29 cellular contexts compared by ENCODE assay signal in the genomic region with DNA sequence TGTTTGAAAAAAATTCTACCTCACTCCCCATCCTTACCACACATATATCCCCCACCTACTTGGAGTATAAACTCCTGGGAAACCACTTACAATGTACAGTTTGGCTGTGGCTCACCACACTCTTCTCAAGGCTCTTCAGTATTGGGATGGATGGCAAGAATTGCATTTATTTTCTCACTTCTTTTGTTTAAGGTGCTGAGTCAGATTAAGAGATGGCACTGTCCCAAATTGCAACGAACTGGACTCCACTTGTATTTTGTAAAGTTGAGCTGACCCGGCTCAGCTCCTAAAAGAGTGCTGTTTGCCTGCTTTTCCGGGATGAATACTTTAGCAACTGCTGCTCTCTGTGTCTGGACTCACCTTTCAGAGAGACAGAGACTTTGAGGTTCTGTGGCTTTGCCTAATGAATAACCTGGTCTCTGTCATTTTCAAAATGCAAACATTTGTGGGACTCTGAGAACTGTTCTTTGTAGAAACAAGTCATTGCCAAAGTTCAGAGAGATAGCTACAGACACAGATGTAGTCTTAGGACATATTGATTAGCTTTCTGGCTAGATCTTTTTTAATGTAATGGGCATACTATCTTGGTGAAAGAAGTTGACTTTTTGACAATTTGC. TPM values are rescaled to one million over a fixed set of nuclear protein-coding genes. Genes with fewer than 3 reads are reported as not detected.
"Had no signal": no experiment of that assay in that cellular context is flagged by ENCODE, and none has a peak within 500 bp of the region (broad histone marks: within the 10 kb centered on the region; RNA-seq: fewer than 3 reads in every experiment).

No MANE protein-coding gene starts in this region.

- H3K4me1 ChIP-seq: colonic mucosa, lower lobe of right lung, neural progenitor cell, prostate gland, right atrium auricular region, testis had no signal

- H3K4me2 ChIP-seq: neural progenitor cell had no signal

- H2AFZ ChIP-seq: neural progenitor cell, parathyroid adenoma had no signal

- H3K27ac Mint-ChIP-seq: dendritic cell treated with granulocyte-macrophage colony-stimulating factor and Interleukin-4, amounts not matched to agents 40 ng/mL and 50 ng/mL, for 4 days; immature natural killer cell; mesothelial cell of epicardium; naive B cell; neural progenitor cell; stimulated activated memory B cell treated with anti-CD40 and anti-IgM and Interleukin-4, amounts not matched to agents 10 μg/mL and 1 μg/mL and 100 μg/mL, for 72 hours; type B pancreatic cell had no signal

- H3K27me3 ChIP-seq: colonic mucosa, neural progenitor cell, right atrium auricular region, sigmoid colon, testis, tibial artery had no signal

- H3K9me3 Mint-ChIP-seq: dendritic cell treated with granulocyte-macrophage colony-stimulating factor and Interleukin-4, amounts not matched to agents 40 ng/mL and 50 ng/mL, for 4 days; effector memory CD8-positive, alpha-beta T cell; natural killer cell treated with Interleukin-12 subunit alpha and Interleukin-12 subunit beta and Interleukin-15 and Interleukin-18, amount 100 ng/mL, for 72 hours; type B pancreatic cell had no signal

- H3K27ac ChIP-seq: colonic mucosa, lower lobe of right lung, neural progenitor cell, parathyroid adenoma, prostate gland, right atrium auricular region, sigmoid colon, testis, tibial artery had no signal

- H3K4me1 Mint-ChIP-seq: naive B cell; neural progenitor cell; stimulated activated memory B cell treated with anti-CD40 and anti-IgM and Interleukin-4, amounts not matched to agents 10 μg/mL and 1 μg/mL and 100 μg/mL, for 72 hours had no signal

- H3K9ac ChIP-seq: neural progenitor cell, parathyroid adenoma had no signal

- H3K36me3 ChIP-seq: colonic mucosa, lower lobe of right lung, neural progenitor cell, prostate gland, right atrium auricular region, sigmoid colon, tibial artery had no signal

- DNase-seq: colonic mucosa; effector memory CD8-positive, alpha-beta T cell; immature natural killer cell; islet precursor cell; kidney glomerular epithelial cell; left colon; left ventricle myocardium superior; lower lobe of right lung; mesenchymal stem cell; mucosa of descending colon; naive B cell; sigmoid colon; stimulated activated CD4-positive, alpha-beta T cell treated with anti-CD3 and anti-CD28 coated beads, Interleukin-2, amount 100 ng/mL, for 24 hours; stimulated activated CD4-positive, alpha-beta T cell treated with anti-CD3 and anti-CD28 coated beads, Interleukin-4, amount 100 ng/mL, for 24 hours; stimulated activated naive CD8-positive, alpha-beta T cell treated with anti-CD3 and anti-CD28 coated beads, Interleukin-15, Interleukin-2, amounts not matched to agents 100 U/mL and 50 U/mL, for 24 hours; testis; tibial artery had no signal

- H3K79me2 ChIP-seq: parathyroid adenoma had no signal

- H3K36me3 Mint-ChIP-seq: mesothelial cell of epicardium; naive B cell; neural progenitor cell; stimulated activated memory B cell treated with anti-CD40 and anti-IgM and Interleukin-4, amounts not matched to agents 10 μg/mL and 1 μg/mL and 100 μg/mL, for 72 hours had no signal

- H3K9me3 ChIP-seq: colonic mucosa, lower lobe of right lung, mucosa of descending colon, prostate gland, right atrium auricular region, sigmoid colon, testis, tibial artery had no signal

- H3K4me3 Mint-ChIP-seq: dendritic cell treated with granulocyte-macrophage colony-stimulating factor and Interleukin-4, amounts not matched to agents 40 ng/mL and 50 ng/mL, for 4 days; effector memory CD8-positive, alpha-beta T cell; immature natural killer cell; mesothelial cell of epicardium; naive B cell; natural killer cell treated with Interleukin-12 subunit alpha and Interleukin-12 subunit beta and Interleukin-15 and Interleukin-18, amount 100 ng/mL, for 72 hours; neural progenitor cell; stimulated activated memory B cell treated with anti-CD40 and anti-IgM and Interleukin-4, amounts not matched to agents 10 μg/mL and 1 μg/mL and 100 μg/mL, for 72 hours; type B pancreatic cell had no signal

- ATAC-seq: effector memory CD8-positive, alpha-beta T cell; left colon; left ventricle myocardium superior; lower lobe of right lung; mucosa of descending colon; natural killer cell treated with Interleukin-12 subunit alpha and Interleukin-12 subunit beta and Interleukin-15 and Interleukin-18, amount 100 ng/mL, for 72 hours; stimulated activated memory B cell treated with anti-CD40 and anti-IgM and Interleukin-4, amounts not matched to agents 10 μg/mL and 1 μg/mL and 100 μg/mL, for 72 hours; stimulated activated naive CD8-positive, alpha-beta T cell treated with anti-CD3 and anti-CD28 coated beads, Interleukin-15, Interleukin-2, amounts not matched to agents 100 U/mL and 50 U/mL, for 24 hours had no signal

- FAIRE-seq: endometrium, frontal cortex had no signal

- H3K4me3 ChIP-seq: colonic mucosa, lower lobe of right lung, mucosa of descending colon, neural progenitor cell, prostate gland, right atrium auricular region, sigmoid colon, testis, tibial artery had no signal

- H3K27me3 Mint-ChIP-seq: dendritic cell treated with granulocyte-macrophage colony-stimulating factor and Interleukin-4, amounts not matched to agents 40 ng/mL and 50 ng/mL, for 4 days; effector memory CD8-positive, alpha-beta T cell; naive B cell; natural killer cell treated with Interleukin-12 subunit alpha and Interleukin-12 subunit beta and Interleukin-15 and Interleukin-18, amount 100 ng/mL, for 72 hours; stimulated activated memory B cell treated with anti-CD40 and anti-IgM and Interleukin-4, amounts not matched to agents 10 μg/mL and 1 μg/mL and 100 μg/mL, for 72 hours had no signal

RNA-seq across cellular contexts. Expression of gene PPP2R2B, which starts 42.2 kb away (rescaled TPM):
- total RNA-seq: osteoblast had no signal
